In genomic region chr5:75405296-75405695, GRCh38 we compare ENCODE assay signal across 19 cellular contexts.
DNase-seq lines count a peak whose midpoint lies in the region; ATAC-seq and TF ChIP-seq lines count a peak whose summit lies in the region.
"Had no signal": no experiment of that assay in that cellular context is flagged by ENCODE, and none has a peak within 500 bp of the region (broad histone marks: within the 10 kb centered on the region; RNA-seq: fewer than 3 reads in every experiment).

No MANE protein-coding gene starts in this region.

- H3K27me3 Mint-ChIP-seq in activated naive CD8-positive, alpha-beta T cell treated with anti-CD3 and anti-CD28 coated beads, Interleukin-2, amount 10 ng/mL, durations not matched to agents 7 days and 5 days: no peaks in the 10 kb centered on the region
- H3K27me3 Mint-ChIP-seq in activated naive CD8-positive, alpha-beta T cell treated with anti-CD3 and anti-CD28 coated beads, Interleukin-2, amount 50 U/mL, for 24 hours: no peaks in the 10 kb centered on the region
- H3K27me3 Mint-ChIP-seq in stimulated activated memory B cell treated with anti-CD40 and anti-IgM and Interleukin-4, amounts not matched to agents 10 μg/mL and 1 μg/mL and 100 μg/mL, for 72 hours: no peaks in the 10 kb centered on the region
- H3K27me3 Mint-ChIP-seq: activated CD4-positive, alpha-beta T cell treated with anti-CD3 and anti-CD28 coated beads, Interleukin-2, amount 10 ng/mL, durations not matched to agents 7 days and 5 days had no signal

- H3K36me3 Mint-ChIP-seq in activated naive CD8-positive, alpha-beta T cell treated with anti-CD3 and anti-CD28 coated beads, Interleukin-2, amount 10 ng/mL, durations not matched to agents 7 days and 5 days: peaks cover 20% of the 10 kb centered on the region
- H3K36me3 Mint-ChIP-seq in activated naive CD8-positive, alpha-beta T cell treated with anti-CD3 and anti-CD28 coated beads, Interleukin-2, amount 50 U/mL, for 24 hours (ENCODE audit: low read depth): peaks cover 15% of the 10 kb centered on the region
- H3K36me3 Mint-ChIP-seq in stimulated activated memory B cell treated with anti-CD40 and anti-IgM and Interleukin-4, amounts not matched to agents 10 μg/mL and 1 μg/mL and 100 μg/mL, for 72 hours: peaks cover 27% of the 10 kb centered on the region

- no peak for ATAC-seq in activated naive CD8-positive, alpha-beta T cell treated with anti-CD3 and anti-CD28 coated beads, Interleukin-2, amount 10 ng/mL, durations not matched to agents 7 days and 5 days (ENCODE audit: low read depth)
- no peak for ATAC-seq in activated naive CD8-positive, alpha-beta T cell treated with anti-CD3 and anti-CD28 coated beads, Interleukin-2, amount 50 U/mL, for 24 hours
- no peak for ATAC-seq in stimulated activated memory B cell treated with anti-CD40 and anti-IgM and Interleukin-4, amounts not matched to agents 10 μg/mL and 1 μg/mL and 100 μg/mL, for 72 hours
- ATAC-seq: heart left ventricle had no signal

- peaks cover 3% of the 10 kb centered on the region for H3K4me1 Mint-ChIP-seq in activated naive CD8-positive, alpha-beta T cell treated with anti-CD3 and anti-CD28 coated beads, Interleukin-2, amount 10 ng/mL, durations not matched to agents 7 days and 5 days
- no peaks in the 10 kb centered on the region for H3K4me1 Mint-ChIP-seq in activated naive CD8-positive, alpha-beta T cell treated with anti-CD3 and anti-CD28 coated beads, Interleukin-2, amount 50 U/mL, for 24 hours
- no peaks in the 10 kb centered on the region for H3K4me1 Mint-ChIP-seq in stimulated activated memory B cell treated with anti-CD40 and anti-IgM and Interleukin-4, amounts not matched to agents 10 μg/mL and 1 μg/mL and 100 μg/mL, for 72 hours
- H3K4me1 Mint-ChIP-seq: activated CD4-positive, alpha-beta T cell treated with anti-CD3 and anti-CD28 coated beads, Interleukin-2, amount 10 ng/mL, durations not matched to agents 7 days and 5 days; nephron progenitor cell had no signal

- TF ChIP-seq POLR2A in lower leg skin (IDR thresholded peaks at IDR 0.05): no peak

- WGBS in lower leg skin, 2 donors: 55 to 68% methylated on average over 3 of the region's 3 CpGs

- no peak overlapping the region for H3K4me3 Mint-ChIP-seq in activated naive CD8-positive, alpha-beta T cell treated with anti-CD3 and anti-CD28 coated beads, Interleukin-2, amount 10 ng/mL, durations not matched to agents 7 days and 5 days
- H3K4me3 Mint-ChIP-seq in activated naive CD8-positive, alpha-beta T cell treated with anti-CD3 and anti-CD28 coated beads, Interleukin-2, amount 50 U/mL, for 24 hours: no peak overlapping the region
- H3K4me3 Mint-ChIP-seq in stimulated activated memory B cell treated with anti-CD40 and anti-IgM and Interleukin-4, amounts not matched to agents 10 μg/mL and 1 μg/mL and 100 μg/mL, for 72 hours: no peak overlapping the region
- H3K4me3 Mint-ChIP-seq: activated CD4-positive, alpha-beta T cell treated with anti-CD3 and anti-CD28 coated beads, Interleukin-2, amount 10 ng/mL, durations not matched to agents 7 days and 5 days; nephron progenitor cell had no signal

- no peaks in the 10 kb centered on the region for H3K9me3 Mint-ChIP-seq in activated naive CD8-positive, alpha-beta T cell treated with anti-CD3 and anti-CD28 coated beads, Interleukin-2, amount 10 ng/mL, durations not matched to agents 7 days and 5 days
- no peaks in the 10 kb centered on the region for H3K9me3 Mint-ChIP-seq in activated naive CD8-positive, alpha-beta T cell treated with anti-CD3 and anti-CD28 coated beads, Interleukin-2, amount 50 U/mL, for 24 hours
- H3K9me3 Mint-ChIP-seq in stimulated activated memory B cell treated with anti-CD40 and anti-IgM and Interleukin-4, amounts not matched to agents 10 μg/mL and 1 μg/mL and 100 μg/mL, for 72 hours: no peaks in the 10 kb centered on the region
- H3K9me3 Mint-ChIP-seq: activated CD4-positive, alpha-beta T cell treated with anti-CD3 and anti-CD28 coated beads, Interleukin-2, amount 10 ng/mL, durations not matched to agents 7 days and 5 days; nephron progenitor cell had no signal

- H3K4me3 ChIP-seq in choroid plexus epithelial cell (ENCODE audit: low read depth, low read length) (no peak overlapping the region), lower leg skin (ENCODE audit: low read depth, poor library complexity, severe bottlenecking) (no peak overlapping the region)
- H3K4me3 ChIP-seq: HAP-1, heart left ventricle, prostate gland, spleen had no signal

- DNase-seq in activated naive CD8-positive, alpha-beta T cell treated with anti-CD3 and anti-CD28 coated beads, Interleukin-2, amount 10 ng/mL, durations not matched to agents 7 days and 5 days: no peak
- no peak for DNase-seq in activated naive CD8-positive, alpha-beta T cell treated with anti-CD3 and anti-CD28 coated beads, Interleukin-2, amount 50 U/mL, for 24 hours
- peak; percentile 4 for DNase-seq in NOMO-1 treated with dmso at 0.1 percent for 144 hours (lab: John Stamatoyannopoulos, UW; ENCODE audit: unreplicated experiment)
- DNase-seq in choroid plexus epithelial cell (ENCODE audit: low read depth): peak; percentile 27
- no peak for DNase-seq in COR-L47 (lab: John Stamatoyannopoulos, UW)
- no peak for DNase-seq in lower leg skin (ENCODE audit: low spot score in 2 of 2)
- no peak for DNase-seq in effector CD8-positive, alpha-beta T cell (lab: John Stamatoyannopoulos, UW)
- DNase-seq: activated CD4-positive, alpha-beta T cell treated with anti-CD3 and anti-CD28 coated beads, Interleukin-2, amount 10 ng/mL, durations not matched to agents 7 days and 5 days; activated naive CD4-positive, alpha-beta T cell treated with anti-CD3 and anti-CD28 coated beads, Interleukin-2, amount 50 U/mL, for 16 hours; activated T-cell treated with anti-CD3 and anti-CD28 coated beads for 4 hours; heart left ventricle; NCI-H2081 treated with DMSO at 0.1 percent for 48 hours; NCI-H526 treated with DMSO at 0.1 percent for 48 hours; nephron progenitor cell; SK-N-SH; spleen had no signal

- POLR2A ChIA-PET in activated naive CD8-positive, alpha-beta T cell treated with anti-CD3 and anti-CD28 coated beads, Interleukin-2, amount 10 ng/mL, durations not matched to agents 7 days and 5 days (lab: Charles Lee): no interaction called here

- H3K27ac Mint-ChIP-seq in activated naive CD8-positive, alpha-beta T cell treated with anti-CD3 and anti-CD28 coated beads, Interleukin-2, amount 10 ng/mL, durations not matched to agents 7 days and 5 days: peak overlapping the region; percentile 1
- no peak overlapping the region for H3K27ac Mint-ChIP-seq in activated naive CD8-positive, alpha-beta T cell treated with anti-CD3 and anti-CD28 coated beads, Interleukin-2, amount 50 U/mL, for 24 hours
- no peak overlapping the region for H3K27ac Mint-ChIP-seq in stimulated activated memory B cell treated with anti-CD40 and anti-IgM and Interleukin-4, amounts not matched to agents 10 μg/mL and 1 μg/mL and 100 μg/mL, for 72 hours
- H3K27ac Mint-ChIP-seq: activated CD4-positive, alpha-beta T cell treated with anti-CD3 and anti-CD28 coated beads, Interleukin-2, amount 10 ng/mL, durations not matched to agents 7 days and 5 days had no signal

- intact Hi-C loops in lower leg skin (cut with DNase I; ENCODE audit: low total_unique reads): no loop called here

- TF ChIP-seq CTCF in choroid plexus epithelial cell (conservative IDR thresholded peaks at IDR 0.05; ENCODE audit: low read depth, low read length) (no peak), lower leg skin (IDR thresholded peaks at IDR 0.05) (no peak)

Comparison
In these comparisons a context has a peak if more than half of its experiments do, and no peak if none do; other contexts are left out.
1. DNase-seq: peak in NOMO-1 treated with dmso at 0.1 percent for 144 hours (single experiment) and choroid plexus epithelial cell (single experiment); none in activated naive CD8-positive, alpha-beta T cell treated with anti-CD3 and anti-CD28 coated beads, Interleukin-2, amount 10 ng/mL, durations not matched to agents 7 days and 5 days (single experiment), activated naive CD8-positive, alpha-beta T cell treated with anti-CD3 and anti-CD28 coated beads, Interleukin-2, amount 50 U/mL, for 24 hours (single experiment), COR-L47 (single experiment), lower leg skin (0 of 2) and effector CD8-positive, alpha-beta T cell (single experiment).